Comparison of ENCODE assay signal across 25 cellular contexts in genomic region chr2:5740073-5740472, GRCh38. TPM values are rescaled to one million over a fixed set of nuclear protein-coding genes. Genes with fewer than 3 reads are reported as not detected.
"Had no signal": no experiment of that assay in that cellular context is flagged by ENCODE, and none has a peak within 500 bp of the region (broad histone marks: within the 10 kb centered on the region; RNA-seq: fewer than 3 reads in every experiment).

No MANE protein-coding gene starts in this region.

- DNase-seq: effector CD4-positive, alpha-beta T cell; erythroblast; foreskin keratinocyte; kidney; left cardiac atrium; left ventricle myocardium superior; mammary epithelial cell; naive thymus-derived CD4-positive, alpha-beta T cell; nephron progenitor cell; psoas muscle; retina; right lobe of liver; spleen; stimulated activated CD4-positive, alpha-beta T cell treated with anti-CD3 and anti-CD28 coated beads, Interleukin-15, amount 100 ng/mL, for 24 hours; stimulated activated CD4-positive, alpha-beta T cell treated with anti-CD3 and anti-CD28 coated beads, Interleukin-2, amount 100 ng/mL, for 24 hours; stimulated activated CD4-positive, alpha-beta T cell treated with anti-CD3 and anti-CD28 coated beads, Interleukin-4, amount 100 ng/mL, for 4 hours; stimulated activated naive CD4-positive, alpha-beta T cell; stomach had no signal

- H3K27me3 ChIP-seq: foreskin keratinocyte, right lobe of liver, stomach, vagina had no signal

- H3K27ac ChIP-seq: coronary artery, foreskin keratinocyte, parathyroid adenoma, psoas muscle, right lobe of liver, spleen, stomach, vagina had no signal

- H3K4me1 ChIP-seq: foreskin keratinocyte, parathyroid adenoma, psoas muscle, right lobe of liver, spleen, stomach, vagina had no signal

- H3K4me3 ChIP-seq: coronary artery, psoas muscle, right lobe of liver, spleen, stomach, vagina had no signal

- ATAC-seq: foreskin keratinocyte; left cardiac atrium; left ventricle myocardium superior; naive thymus-derived CD4-positive, alpha-beta T cell; psoas muscle had no signal

- H3K9me3 ChIP-seq: psoas muscle, right lobe of liver, spleen, stomach, vagina had no signal

- H3K36me3 ChIP-seq: right lobe of liver, spleen, stomach, vagina had no signal

RNA-seq across cellular contexts. Expression of gene SOX11, which starts 47.9 kb away (rescaled TPM):
- total RNA-seq: dermis microvascular lymphatic vessel endothelial cell; endothelial cell of umbilical vein; mesenteric fat pad; naive thymus-derived CD4-positive, alpha-beta T cell; omental fat pad; right lobe of liver; vagina had no signal
